Comparison of ENCODE assay signal across 20 cellular contexts in the genomic region with DNA sequence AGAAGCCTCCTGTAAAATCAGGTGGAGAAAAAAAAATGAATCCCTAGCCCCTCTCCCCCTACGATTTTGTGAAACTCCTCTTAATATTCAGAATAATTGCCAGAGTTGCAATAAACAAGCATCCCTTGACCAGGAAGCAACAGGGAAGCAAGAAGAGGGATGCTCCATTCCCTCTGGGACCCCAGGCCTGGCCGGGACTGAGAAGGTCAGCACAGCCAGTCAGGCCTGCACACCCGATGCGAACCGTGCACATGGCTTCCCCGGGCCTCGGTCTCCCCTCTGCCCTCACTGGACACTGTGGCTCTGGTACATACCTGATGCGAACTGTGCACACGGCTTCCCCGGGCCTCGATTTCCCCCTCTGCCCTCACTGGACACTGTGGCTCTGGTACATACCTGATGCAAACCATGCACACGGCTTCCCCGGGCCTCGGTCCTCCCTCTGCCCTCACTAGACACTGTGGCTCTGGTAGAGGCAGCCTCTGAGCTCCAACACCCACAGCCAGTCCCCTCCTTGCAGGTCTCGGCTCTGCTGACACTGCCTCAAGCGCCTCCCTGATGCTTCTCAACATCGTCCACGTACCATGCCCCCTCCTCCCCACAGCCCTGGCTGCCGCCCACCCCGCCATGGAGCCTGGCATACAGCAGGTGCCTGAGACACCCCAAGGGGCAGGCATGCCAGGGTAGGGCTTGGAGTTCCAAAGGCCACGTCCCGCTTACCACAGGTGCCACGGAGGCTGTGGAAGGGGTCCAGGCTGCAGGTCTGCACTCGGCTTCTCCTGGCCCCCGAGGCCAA.
DNase-seq lines count a peak whose midpoint lies in the region; ATAC-seq and TF ChIP-seq lines count a peak whose summit lies in the region.
"Had no signal": no experiment of that assay in that cellular context is flagged by ENCODE, and none has a peak within 500 bp of the region (broad histone marks: within the 10 kb centered on the region; RNA-seq: fewer than 3 reads in every experiment).

No MANE protein-coding gene starts in this region.

- TF ChIP-seq EP300 in sigmoid colon (IDR thresholded peaks at IDR 0.05): no peak

- no peaks in the 10 kb centered on the region for H3K4me1 Mint-ChIP-seq in stimulated activated naive CD8-positive, alpha-beta T cell treated with anti-CD3 and anti-CD28 coated beads, Interleukin-15, amount 100 ng/mL, for 72 hours

- WGBS in sigmoid colon, 2 donors: 90 to 93% methylated on average over 25 of the region's 25 CpGs

- peak overlapping the region in 1 of 4 donors; percentile 66 for H3K27ac ChIP-seq in sigmoid colon
- H3K27ac ChIP-seq: C4-2B had no signal

- peak; percentile 35 for ATAC-seq in stimulated activated naive CD8-positive, alpha-beta T cell treated with anti-CD3 and anti-CD28 coated beads, Interleukin-15, amount 100 ng/mL, for 72 hours
- no peak for ATAC-seq in stimulated activated naive CD8-positive, alpha-beta T cell treated with anti-CD3 and anti-CD28 coated beads, Interleukin-15, Interleukin-2, amounts not matched to agents 100 U/mL and 50 U/mL, for 24 hours
- ATAC-seq in HG03097 (IDR thresholded peaks at IDR 0.05; ENCODE audit: low FRiP score, unreplicated experiment): no peak
- ATAC-seq: HCT116 had no signal

- peaks cover 0 to 71% (median 66%) of the 10 kb centered on the region in 4 donors for H3K4me1 ChIP-seq in sigmoid colon

- H3K36me3 ChIP-seq in sigmoid colon: no peaks in the 10 kb centered on the region

- intact Hi-C loops in sigmoid colon (cut with DNase I): no loop called here

- H3K9me3 ChIP-seq in sigmoid colon: no peaks in the 10 kb centered on the region

- H3K27ac Mint-ChIP-seq in stimulated activated naive CD8-positive, alpha-beta T cell treated with anti-CD3 and anti-CD28 coated beads, Interleukin-15, amount 100 ng/mL, for 72 hours: no peak overlapping the region

- peaks cover 53% of the 10 kb centered on the region for H3K27me3 Mint-ChIP-seq in stimulated activated naive CD8-positive, alpha-beta T cell treated with anti-CD3 and anti-CD28 coated beads, Interleukin-15, amount 100 ng/mL, for 72 hours

- DNase-seq in stimulated activated naive CD8-positive, alpha-beta T cell treated with anti-CD3 and anti-CD28 coated beads, Interleukin-15, amount 100 ng/mL, for 72 hours: no peak
- no peak for DNase-seq in stimulated activated naive CD8-positive, alpha-beta T cell treated with anti-CD3 and anti-CD28 coated beads, Interleukin-15, Interleukin-2, amounts not matched to agents 100 U/mL and 50 U/mL, for 24 hours
- DNase-seq in mesenteric fat pad (ENCODE audit: low spot score): peak; percentile 82
- DNase-seq in sigmoid colon: peak; percentile 56
- DNase-seq in mucosa of gallbladder (ENCODE audit: low spot score): no peak
- DNase-seq in retina: no peak
- DNase-seq: DMS53, GDM1, GOT3, Karpas-422, MV-4-11, NCI-H1105 treated with DMSO at 0.1 percent for 48 hours, NCI-H1694, NCI-H2081 treated with DMSO at 0.1 percent for 48 hours, NCI-H2171 treated with DMSO at 0.1 percent for 48 hours, NCI-H526, OCI-M1 had no signal

- TF ChIP-seq CTCF in sigmoid colon (IDR thresholded peaks at IDR 0.05): no peak

- no peak overlapping the region for H3K4me3 Mint-ChIP-seq in stimulated activated naive CD8-positive, alpha-beta T cell treated with anti-CD3 and anti-CD28 coated beads, Interleukin-15, amount 100 ng/mL, for 72 hours

- no peaks in the 10 kb centered on the region for H3K27me3 ChIP-seq in sigmoid colon

- no peak overlapping the region for H3K4me3 ChIP-seq in sigmoid colon

- H3K9me3 Mint-ChIP-seq in stimulated activated naive CD8-positive, alpha-beta T cell treated with anti-CD3 and anti-CD28 coated beads, Interleukin-15, amount 100 ng/mL, for 72 hours: no peaks in the 10 kb centered on the region

- TF ChIP-seq POLR2A in sigmoid colon (IDR thresholded peaks at IDR 0.05): no peak

Comparison
In these comparisons a context has a peak if more than half of its experiments do, and no peak if none do; other contexts are left out.
1. DNase-seq: peak in mesenteric fat pad (single experiment) and sigmoid colon (single experiment); none in stimulated activated naive CD8-positive, alpha-beta T cell treated with anti-CD3 and anti-CD28 coated beads, Interleukin-15, amount 100 ng/mL, for 72 hours (0 of 2), stimulated activated naive CD8-positive, alpha-beta T cell treated with anti-CD3 and anti-CD28 coated beads, Interleukin-15, Interleukin-2, amounts not matched to agents 100 U/mL and 50 U/mL, for 24 hours (single experiment), mucosa of gallbladder (single experiment) and retina (single experiment).